11 cellular contexts compared by ENCODE assay signal in the genomic region with DNA sequence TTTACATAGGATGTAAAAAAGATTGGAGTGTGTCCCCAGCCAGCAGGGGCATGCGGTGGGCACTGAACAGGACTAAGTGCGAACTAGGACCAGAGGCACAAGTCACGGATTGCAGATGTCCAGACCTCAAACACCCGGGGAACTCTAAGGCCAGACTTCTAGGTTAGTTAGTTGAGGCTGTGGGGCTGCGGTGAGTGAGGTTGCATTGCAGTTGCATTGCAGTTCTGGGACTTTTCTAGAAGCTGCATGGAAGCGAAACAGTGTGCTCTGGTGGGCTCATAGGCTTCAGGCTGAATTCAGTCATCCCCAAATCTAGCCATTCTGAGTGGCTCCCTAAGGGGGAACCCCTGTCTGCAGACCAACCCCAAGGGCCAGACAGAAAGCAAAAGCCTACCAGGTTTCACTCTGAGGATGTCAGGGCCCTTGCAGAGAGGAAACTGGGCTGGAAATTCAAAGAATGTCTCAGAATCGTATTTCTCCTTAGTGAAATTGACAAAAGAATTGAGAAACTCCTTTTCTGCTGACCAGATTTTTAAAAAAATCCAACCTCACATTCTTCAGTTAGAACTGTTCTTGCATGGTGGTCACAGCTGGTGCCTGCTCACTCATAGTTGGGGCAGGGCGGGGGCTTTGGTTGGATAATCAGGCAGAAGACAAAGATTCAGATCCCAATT.
A peak's percentile ranks its signal among the peaks of the same experiment; 100 is the strongest.
DNase-seq lines count a peak whose midpoint lies in the region; ATAC-seq and TF ChIP-seq lines count a peak whose summit lies in the region.
"Had no signal": no experiment of that assay in that cellular context is flagged by ENCODE, and none has a peak within 500 bp of the region (broad histone marks: within the 10 kb centered on the region; RNA-seq: fewer than 3 reads in every experiment).

No MANE protein-coding gene starts in this region.

- 93 to 99% (median 96%) methylated on average over 7 to 8 of the region's 8 CpGs for WGBS in heart left ventricle, 4 donors
- WGBS in heart right ventricle, 2 donors: 95% methylated on average over 8 of the region's 8 CpGs

- no peak overlapping the region for H3K27ac ChIP-seq in heart left ventricle
- no peak overlapping the region for H3K27ac ChIP-seq in heart right ventricle
- H3K27ac ChIP-seq: neutrophil, SK-N-MC had no signal

- TF ChIP-seq POLR2A in heart left ventricle (IDR thresholded peaks at IDR 0.05): no peak

- peak; percentile 41 for DNase-seq in germinal center (ENCODE audit: low spot score)
- no peak for DNase-seq in heart left ventricle
- DNase-seq in islet precursor cell: no peak
- no peak for DNase-seq in heart right ventricle
- no peak for DNase-seq in NCI-H1417 (lab: John Stamatoyannopoulos, UW)
- DNase-seq: glutamatergic neuron had no signal

- H3K27me3 ChIP-seq in heart left ventricle (no peaks in the 10 kb centered on the region), heart right ventricle (no peaks in the 10 kb centered on the region)
- H3K27me3 ChIP-seq: neutrophil had no signal

- ATAC-seq in GM18511 (IDR thresholded peaks at IDR 0.05; ENCODE audit: unreplicated experiment): peak; percentile 67
- ATAC-seq in GM21515 (IDR thresholded peaks at IDR 0.05; ENCODE audit: unreplicated experiment): peak; percentile 62
- peak; percentile 68 for ATAC-seq in HG03354 (IDR thresholded peaks at IDR 0.05; ENCODE audit: poor library complexity, severe bottlenecking, unreplicated experiment)
- no peak for ATAC-seq in heart left ventricle
- ATAC-seq in heart right ventricle: no peak

- H3K36me3 ChIP-seq in heart left ventricle: peaks cover 0 to 5% (median 0%) of the 10 kb centered on the region in 9 donors
- peaks cover 0 to 13% (median 0%) of the 10 kb centered on the region in 9 donors for H3K36me3 ChIP-seq in heart right ventricle
- H3K36me3 ChIP-seq: neutrophil had no signal

- H3K4me3 ChIP-seq in heart left ventricle: no peak overlapping the region
- H3K4me3 ChIP-seq in heart right ventricle: no peak overlapping the region
- H3K4me3 ChIP-seq: SK-N-MC had no signal

- H3K9me3 ChIP-seq in heart left ventricle (peaks cover 0 to 6% (median 0%) of the 10 kb centered on the region in 12 donors), heart right ventricle (peaks cover 0 to 7% (median 0%) of the 10 kb centered on the region in 11 donors)
- H3K9me3 ChIP-seq: neutrophil had no signal

- intact Hi-C loops in heart left ventricle (cut with DNase I): no loop called here
- intact Hi-C loops in heart right ventricle (cut with DNase I): loop anchor here in 1 of 10 donors (5.0 kb wide), 1 partner anchor 219 kb away; no protein-coding TSS in a partner anchor

- H3K4me1 ChIP-seq in heart left ventricle (no peaks in the 10 kb centered on the region), heart right ventricle (peaks cover 0 to 4% (median 0%) of the 10 kb centered on the region in 9 donors)

- TF ChIP-seq CTCF in heart left ventricle (IDR thresholded peaks at IDR 0.05) (no peak), heart right ventricle (IDR thresholded peaks at IDR 0.05) (no peak)

Comparison
In these comparisons a context has a peak if more than half of its experiments do, and no peak if none do; other contexts are left out.
1. ATAC-seq: peak in GM18511 (single experiment), GM21515 (single experiment) and HG03354 (single experiment); none in heart left ventricle (0 of 4) and heart right ventricle (0 of 8).